In genomic region chr14:22630486-22630885, GRCh38 we compare ENCODE assay signal across 1 cellular context.
TF ChIP-seq lines count a peak whose summit lies in the region.

No MANE protein-coding gene starts in this region.

TF ChIP-seq in IMR-90, 13 proteins besides CTCF, POLR2A, EP300 and RAD21:
- TF ChIP-seq MAFK (IDR thresholded peaks at IDR 0.05; ENCODE audit: low read depth, low read length) (no peak), USF2 (IDR thresholded peaks at IDR 0.05; ENCODE audit: low read depth, low read length) (no peak), FOS (IDR thresholded peaks at IDR 0.05; ENCODE audit: low read depth, low read length) (no peak), NFE2L2 (IDR thresholded peaks at IDR 0.05; ENCODE audit: low read depth, low read length) (no peak), CEBPB (IDR thresholded peaks at IDR 0.05; ENCODE audit: low read depth, low read length) (no peak), RFX5 (IDR thresholded peaks at IDR 0.05; ENCODE audit: low read depth, low read length) (no peak), SMC3 (IDR thresholded peaks at IDR 0.05; ENCODE audit: low read depth, low read length) (no peak), MXI1 (IDR thresholded peaks at IDR 0.05; ENCODE audit: borderline replicate concordance, low read depth, low read length) (no peak), MAZ (IDR thresholded peaks at IDR 0.05; ENCODE audit: borderline replicate concordance, low read depth, low read length) (no peak), RCOR1 (IDR thresholded peaks at IDR 0.05; ENCODE audit: insufficient replicate concordance, low read length) (no peak), CHD1 (IDR thresholded peaks at IDR 0.05; ENCODE audit: low read depth, low read length) (no peak), BHLHE40 (IDR thresholded peaks at IDR 0.05; ENCODE audit: low read depth, low read length) (no peak)
- TF ChIP-seq, protein P1, sequence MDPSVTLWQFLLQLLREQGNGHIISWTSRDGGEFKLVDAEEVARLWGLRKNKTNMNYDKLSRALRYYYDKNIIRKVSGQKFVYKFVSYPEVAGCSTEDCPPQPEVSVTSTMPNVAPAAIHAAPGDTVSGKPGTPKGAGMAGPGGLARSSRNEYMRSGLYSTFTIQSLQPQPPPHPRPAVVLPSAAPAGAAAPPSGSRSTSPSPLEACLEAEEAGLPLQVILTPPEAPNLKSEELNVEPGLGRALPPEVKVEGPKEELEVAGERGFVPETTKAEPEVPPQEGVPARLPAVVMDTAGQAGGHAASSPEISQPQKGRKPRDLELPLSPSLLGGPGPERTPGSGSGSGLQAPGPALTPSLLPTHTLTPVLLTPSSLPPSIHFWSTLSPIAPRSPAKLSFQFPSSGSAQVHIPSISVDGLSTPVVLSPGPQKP (IDR thresholded peaks at IDR 0.05; ENCODE audit: borderline replicate concordance, low read depth, low read length), result no peak
